In genomic region chr9:89477395-89477794, GRCh38 we compare ENCODE assay signal across 11 cellular contexts. TPM values are rescaled to one million over a fixed set of nuclear protein-coding genes. Genes with fewer than 3 reads are reported as not detected.
A peak's percentile ranks its signal among the peaks of the same experiment; 100 is the strongest.
DNase-seq lines count a peak whose midpoint lies in the region; ATAC-seq, FAIRE-seq and TF ChIP-seq lines count a peak whose summit lies in the region.
"Had no signal": no experiment of that assay in that cellular context is flagged by ENCODE, and none has a peak within 500 bp of the region (broad histone marks: within the 10 kb centered on the region; RNA-seq: fewer than 3 reads in every experiment).

No MANE protein-coding gene starts in this region.

- no peaks in the 10 kb centered on the region for H3K27me3 ChIP-seq in BLaER1
- no peaks in the 10 kb centered on the region for H3K27me3 ChIP-seq in PC-3 (ENCODE audit: low read length)
- H3K27me3 ChIP-seq in astrocyte (ENCODE audit: insufficient read depth, low read length): no peaks in the 10 kb centered on the region

- FAIRE-seq in astrocyte (lab: Jason Lieb, UNC): no peak
- FAIRE-seq: H1 had no signal

- H3K4me1 ChIP-seq in BLaER1 (peaks cover 74% of the 10 kb centered on the region), PC-3 (ENCODE audit: insufficient read depth, low read length) (peaks cover 22% of the 10 kb centered on the region), astrocyte (ENCODE audit: insufficient read depth, low read length) (peaks cover 13% of the 10 kb centered on the region)

- H3K4me1 Mint-ChIP-seq in astrocyte (ENCODE audit: low read depth, unreplicated experiment): peaks cover 25% of the 10 kb centered on the region
- peaks cover 64 to 69% of the 10 kb centered on the region in 2 donors for H3K4me1 Mint-ChIP-seq in natural killer cell treated with Interleukin-12 subunit alpha and Interleukin-12 subunit beta and Interleukin-15 and Interleukin-18, amount 100 ng/mL, for 72 hours (ENCODE audit: low read depth in 2 of 2)

- peaks cover 3% of the 10 kb centered on the region; the same call in 1 of the 2 replicates for H3K79me2 ChIP-seq in PC-3 (ENCODE audit: low read length)
- H3K79me2 ChIP-seq in astrocyte (ENCODE audit: insufficient read depth, low read length): no peaks in the 10 kb centered on the region

- intact Hi-C loops in PC-3 (cut with micrococcal nuclease): loop anchor here (2.0 to 5.0 kb wide), 2 partner anchors 67 to 70 kb away; no protein-coding TSS in a partner anchor

- H3K36me3 Mint-ChIP-seq in astrocyte (ENCODE audit: low read depth, unreplicated experiment): no peaks in the 10 kb centered on the region
- H3K36me3 Mint-ChIP-seq in natural killer cell treated with Interleukin-12 subunit alpha and Interleukin-12 subunit beta and Interleukin-15 and Interleukin-18, amount 100 ng/mL, for 72 hours: peaks cover 16% of the 10 kb centered on the region

- H3K9me3 ChIP-seq in BLaER1 (peaks cover 15% of the 10 kb centered on the region; the same call in 1 of the 2 replicates), PC-3 (ENCODE audit: low read length) (no peaks in the 10 kb centered on the region), astrocyte (ENCODE audit: insufficient read depth, low read depth, low read length) (no peaks in the 10 kb centered on the region)

- peaks cover 91% of the 10 kb centered on the region for H4K20me1 ChIP-seq in BLaER1
- no peaks in the 10 kb centered on the region for H4K20me1 ChIP-seq in PC-3 (ENCODE audit: low read length)
- no peaks in the 10 kb centered on the region for H4K20me1 ChIP-seq in astrocyte (ENCODE audit: insufficient read depth, low read length)

- POLR2A ChIA-PET in PC-3 (lab: Charles Lee; ENCODE audit: unreplicated experiment): no interaction called here

- TF ChIP-seq CTCF in PC-3 (conservative IDR thresholded peaks at IDR 0.05; ENCODE audit: low read depth, low read length) (no peak), astrocyte (IDR thresholded peaks at IDR 0.05; ENCODE audit: insufficient read depth, low read depth, low read length) (no peak)

- DNase-seq in PC-3 (no peak), astrocyte (ENCODE audit: low read depth) (no peak), NCI-H1105 treated with DMSO at 0.1 percent for 48 hours (lab: John Stamatoyannopoulos, UW) (no peak), SHP77 (lab: John Stamatoyannopoulos, UW) (no peak), NCI-H2081 treated with DMSO at 0.1 percent for 48 hours (lab: John Stamatoyannopoulos, UW) (no peak), NCI-H446 treated with DMSO at 0.1 percent for 48 hours (lab: John Stamatoyannopoulos, UW) (no peak)
- DNase-seq in natural killer cell treated with Interleukin-12 subunit alpha and Interleukin-12 subunit beta and Interleukin-15 and Interleukin-18, amount 100 ng/mL, for 72 hours (ENCODE audit: low spot score): no peak
- DNase-seq: C1 segment of cervical spinal cord, NCI-H2029 treated with DMSO at 0.1 percent for 48 hours had no signal

- peak overlapping the region; percentile 75 for H3K4me2 ChIP-seq in BLaER1
- H3K4me2 ChIP-seq in PC-3 (ENCODE audit: low read length): peak overlapping the region; percentile 73
- H3K4me2 ChIP-seq in astrocyte (ENCODE audit: low read length): peak overlapping the region; percentile 37

- no peak overlapping the region for H3K4me3 Mint-ChIP-seq in astrocyte (ENCODE audit: unreplicated experiment)
- peak overlapping the region; percentile 85 for H3K4me3 Mint-ChIP-seq in natural killer cell treated with Interleukin-12 subunit alpha and Interleukin-12 subunit beta and Interleukin-15 and Interleukin-18, amount 100 ng/mL, for 72 hours

- no peaks in the 10 kb centered on the region for H3K9me2 ChIP-seq in PC-3 (replicated peaks; ENCODE audit: low read length)

- no peaks in the 10 kb centered on the region for H3F3A ChIP-seq in PC-3 (ENCODE audit: low read length, unreplicated experiment)

- H3K27ac ChIP-seq in BLaER1 (no peak overlapping the region), PC-3 (ENCODE audit: low read length) (peak overlapping the region; percentile 69), astrocyte (ENCODE audit: low read depth, low read length) (no peak overlapping the region)

- H3K9ac ChIP-seq in BLaER1 (peak overlapping the region; percentile 21; the same call in 1 of the 2 replicates), PC-3 (ENCODE audit: low read length) (0 out of 2 replicates have a peak overlapping the region, but pooled peaks have one; percentile 8), astrocyte (ENCODE audit: low read length) (no peak overlapping the region)

- no peaks in the 10 kb centered on the region for H3K27me3 Mint-ChIP-seq in astrocyte (ENCODE audit: low read depth, unreplicated experiment)
- H3K27me3 Mint-ChIP-seq in natural killer cell treated with Interleukin-12 subunit alpha and Interleukin-12 subunit beta and Interleukin-15 and Interleukin-18, amount 100 ng/mL, for 72 hours: no peaks in the 10 kb centered on the region

- peaks cover 2% of the 10 kb centered on the region for H3K9me3 Mint-ChIP-seq in astrocyte (ENCODE audit: unreplicated experiment)
- no peaks in the 10 kb centered on the region for H3K9me3 Mint-ChIP-seq in natural killer cell treated with Interleukin-12 subunit alpha and Interleukin-12 subunit beta and Interleukin-15 and Interleukin-18, amount 100 ng/mL, for 72 hours

- H3K36me3 ChIP-seq in BLaER1: peaks cover 83% of the 10 kb centered on the region
- no peaks in the 10 kb centered on the region for H3K36me3 ChIP-seq in PC-3 (ENCODE audit: low read depth, low read length)
- H3K36me3 ChIP-seq in astrocyte (ENCODE audit: insufficient read depth, low read length): no peaks in the 10 kb centered on the region

- H3K27ac Mint-ChIP-seq in astrocyte (ENCODE audit: unreplicated experiment): no peak overlapping the region
- peak overlapping the region; percentile 87 for H3K27ac Mint-ChIP-seq in natural killer cell treated with Interleukin-12 subunit alpha and Interleukin-12 subunit beta and Interleukin-15 and Interleukin-18, amount 100 ng/mL, for 72 hours

- CTCF ChIA-PET in PC-3 (lab: Charles Lee): no interaction called here

- H3K4me3 ChIP-seq in BLaER1 (0 out of 2 replicates have a peak overlapping the region, but pooled peaks have one; percentile 22), PC-3 (ENCODE audit: low read length) (peak overlapping the region; percentile 26), astrocyte (ENCODE audit: insufficient read depth, low read depth, low read length) (no peak overlapping the region)

- peak; percentile 72 for ATAC-seq in PC-3
- peak in 1 of 2 donors; percentile 25 for ATAC-seq in natural killer cell treated with Interleukin-12 subunit alpha and Interleukin-12 subunit beta and Interleukin-15 and Interleukin-18, amount 100 ng/mL, for 72 hours

- peak overlapping the region; percentile 59 for H2AFZ ChIP-seq in PC-3 (ENCODE audit: low read length)
- peak overlapping the region; percentile 1 for H2AFZ ChIP-seq in astrocyte (ENCODE audit: low read depth, low read length)

- no TSS peak for BruUV-seq in PC-3 (replicated peaks; lab: Mats Ljungman, UMichigan)

RNA-seq across cellular contexts. Expression of gene SEMA4D, which starts 20.5 kb away (rescaled TPM):
- total RNA-seq in PC-3 (2014; rRNA removed): 5.0 and 8.0 TPM in 2 replicates
- total RNA-seq in astrocyte: 4.8 and 6.2 TPM in 2 replicates
- 100 to 1,000 TPM; 169 to 237 TPM for total RNA-seq in natural killer cell treated with Interleukin-12 subunit alpha and Interleukin-12 subunit beta and Interleukin-15 and Interleukin-18, amount 100 ng/mL, for 72 hours

Comparison
In these comparisons a context has a peak if more than half of its experiments do, and no peak if none do; other contexts are left out.
1. RNA of gene SEMA4D, which starts 20.5 kb away (total RNA-seq): 169 to 237 TPM in natural killer cell treated with Interleukin-12 subunit alpha and Interleukin-12 subunit beta and Interleukin-15 and Interleukin-18, amount 100 ng/mL, for 72 hours; 5.0 to 8.0 TPM in PC-3 and 4.8 to 6.2 TPM in astrocyte; every median in the first group is over 10 times any median in the second.
2. Peak in every context shown above with its lines, with median percentiles within 50 percentile points of each other: H3K4me2 ChIP-seq.